7 cellular contexts compared by ENCODE assay signal in genomic region chr6:26521485-26522391, GRCh38. TPM values are rescaled to one million over a fixed set of nuclear protein-coding genes. Genes with fewer than 3 reads are reported as not detected.
DNase-seq lines count a peak whose midpoint lies in the region; ATAC-seq and TF ChIP-seq lines count a peak whose summit lies in the region.

No MANE protein-coding gene starts in this region.

- peak overlapping the region; percentile 85 for H2AFZ ChIP-seq in mesenchymal stem cell (ENCODE audit: low read depth, low read length)

- no peaks in the 10 kb centered on the region for H3K27me3 ChIP-seq in mesenchymal stem cell (ENCODE audit: control insufficient read depth in 1 of 2, insufficient read depth in 1 of 2, low read length in 2 of 2)

- peaks cover 2% of the 10 kb centered on the region for H3K36me3 Mint-ChIP-seq in activated CD8-positive, alpha-beta T cell treated with anti-CD3 and anti-CD28 coated beads for 36 hours (ENCODE audit: low read depth)
- H3K36me3 Mint-ChIP-seq in effector memory CD8-positive, alpha-beta T cell (ENCODE audit: insufficient read depth), result peaks cover 35% of the 10 kb centered on the region

- peaks cover 4% of the 10 kb centered on the region for H3K4me1 ChIP-seq in mesenchymal stem cell (ENCODE audit: control insufficient read depth, insufficient read depth, low read depth, low read length)

- H2AK5ac ChIP-seq in mesenchymal stem cell (ENCODE audit: low read length, severe bottlenecking), result no peak overlapping the region

- peak overlapping the region; percentile 82 for H2BK5ac ChIP-seq in mesenchymal stem cell (ENCODE audit: low read depth, low read length, poor library complexity, severe bottlenecking)

- peak overlapping the region; percentile 67 to 81 for H3K4me3 ChIP-seq in mesenchymal stem cell (ENCODE audit: insufficient read depth in 1 of 2, low read depth in 1 of 2, low read length in 2 of 2)

- H3K4me1 Mint-ChIP-seq in activated CD8-positive, alpha-beta T cell treated with anti-CD3 and anti-CD28 coated beads for 36 hours (ENCODE audit: low read depth), result peaks cover 26% of the 10 kb centered on the region
- peaks cover 22 to 26% of the 10 kb centered on the region in 2 donors for H3K4me1 Mint-ChIP-seq in effector memory CD8-positive, alpha-beta T cell (ENCODE audit: low read depth in 2 of 2)

- H3K27ac ChIP-seq in mesenchymal stem cell (ENCODE audit: low read length, poor library complexity, severe bottlenecking), result peak overlapping the region; percentile 97

- H3K36me3 ChIP-seq in mesenchymal stem cell (ENCODE audit: control insufficient read depth in 1 of 2, insufficient read depth in 2 of 2, low read depth in 1 of 2, low read length in 2 of 2), result no peaks in the 10 kb centered on the region

- peak overlapping the region; percentile 64 to 97 for H3K14ac ChIP-seq in mesenchymal stem cell (ENCODE audit: low read length in 2 of 2)

- CTCF ChIA-PET in activated CD8-positive, alpha-beta T cell treated with anti-CD3 and anti-CD28 coated beads for 36 hours (lab: Charles Lee), result interaction anchor here (0.9 kb wide), 1 partner anchor 12 kb away, joined by 3 read pairs; no protein-coding TSS in a partner anchor

- H3K23ac ChIP-seq in mesenchymal stem cell (ENCODE audit: low read length in 2 of 2), result peak overlapping the region in 1 of 2 experiments; percentile 72

- H3K9me3 Mint-ChIP-seq in activated CD8-positive, alpha-beta T cell treated with anti-CD3 and anti-CD28 coated beads for 36 hours, result no peaks in the 10 kb centered on the region
- no peaks in the 10 kb centered on the region for H3K9me3 Mint-ChIP-seq in effector memory CD8-positive, alpha-beta T cell

- H3K4me2 ChIP-seq in mesenchymal stem cell (ENCODE audit: low read length, poor library complexity, severe bottlenecking), result peak overlapping the region; percentile 70

- H3K27me3 Mint-ChIP-seq in activated CD8-positive, alpha-beta T cell treated with anti-CD3 and anti-CD28 coated beads for 36 hours, result peaks cover 2% of the 10 kb centered on the region
- no peaks in the 10 kb centered on the region for H3K27me3 Mint-ChIP-seq in effector memory CD8-positive, alpha-beta T cell

- peak overlapping the region; percentile 91 for H3K9ac ChIP-seq in mesenchymal stem cell (ENCODE audit: low read length)

- peak overlapping the region; percentile 90 for H3K27ac Mint-ChIP-seq in activated CD8-positive, alpha-beta T cell treated with anti-CD3 and anti-CD28 coated beads for 36 hours
- H3K27ac Mint-ChIP-seq in effector memory CD8-positive, alpha-beta T cell, result peak overlapping the region; percentile 97 to 100

- peak overlapping the region; percentile 35 to 99 for H3K18ac ChIP-seq in mesenchymal stem cell (ENCODE audit: low read depth in 1 of 2, low read length in 2 of 2)

- WGBS in mesenchymal stem cell, result 3% methylated on average over 76 of the region's 76 CpGs

- peaks cover 2% of the 10 kb centered on the region for H3K79me1 ChIP-seq in mesenchymal stem cell (replicated peaks; ENCODE audit: low read length, poor library complexity, severe bottlenecking)

- H3K9me3 ChIP-seq in mesenchymal stem cell (ENCODE audit: control insufficient read depth, low read length), result no peaks in the 10 kb centered on the region

- DNase-seq in NCI-H2171 treated with DMSO at 0.1 percent for 48 hours (lab: John Stamatoyannopoulos, UW) (peak; percentile 81), mesenchymal stem cell (peak; percentile 81)
- peak; percentile 72 for DNase-seq in activated CD8-positive, alpha-beta T cell treated with anti-CD3 and anti-CD28 coated beads for 36 hours
- peak; percentile 55 to 65 (median 58) for DNase-seq in effector memory CD8-positive, alpha-beta T cell
- DNase-seq in stimulated activated CD8-positive, alpha-beta memory T cell treated with anti-CD3 and anti-CD28 coated beads, Interleukin-12 subunit alpha, Interleukin-12 subunit beta, amount 100 ng/mL, for 4 hours (ENCODE audit: low read depth), result peak; percentile 61

- POLR2A ChIA-PET in activated CD8-positive, alpha-beta T cell treated with anti-CD3 and anti-CD28 coated beads for 36 hours (lab: Charles Lee), result interaction anchor here (1.5 to 4.9 kb wide), 3 partner anchors 11 to 48 kb away, joined by 4 to 27 read pairs (median 5); partner anchors contain the start of gene HMGN4

- peak overlapping the region; percentile 79 for H3K4me3 Mint-ChIP-seq in activated CD8-positive, alpha-beta T cell treated with anti-CD3 and anti-CD28 coated beads for 36 hours
- H3K4me3 Mint-ChIP-seq in effector memory CD8-positive, alpha-beta T cell, result peak overlapping the region; percentile 78 to 88

- intact Hi-C loops in activated CD8-positive, alpha-beta T cell treated with anti-CD3 and anti-CD28 coated beads for 36 hours (cut with micrococcal nuclease), result no loop called here

- peak overlapping the region; percentile 87 for H4K8ac ChIP-seq in mesenchymal stem cell (ENCODE audit: low read length)

- ATAC-seq in GM18508 (IDR thresholded peaks at IDR 0.05; ENCODE audit: insufficient read depth, unreplicated experiment) (peak; percentile 34), HG02885 (IDR thresholded peaks at IDR 0.05; ENCODE audit: poor library complexity, unreplicated experiment) (peak; percentile 89)
- ATAC-seq in activated CD8-positive, alpha-beta T cell treated with anti-CD3 and anti-CD28 coated beads for 36 hours, result peak; percentile 79
- peak; percentile 67 for ATAC-seq in effector memory CD8-positive, alpha-beta T cell (replicated peaks)

- peak overlapping the region in 1 of 2 experiments; percentile 72 for H2BK12ac ChIP-seq in mesenchymal stem cell (ENCODE audit: low read length in 2 of 2)

- H3K4ac ChIP-seq in mesenchymal stem cell (ENCODE audit: low read depth in 1 of 2, low read length in 2 of 2), result peak overlapping the region; percentile 72 to 96

- peak; percentile 23 for TF ChIP-seq CTCF in activated CD8-positive, alpha-beta T cell treated with anti-CD3 and anti-CD28 coated beads for 36 hours (IDR thresholded peaks at IDR 0.05)

- peak overlapping the region; percentile 94 for H2BK120ac ChIP-seq in mesenchymal stem cell (ENCODE audit: low read depth, low read length)

- peak overlapping the region; percentile 62 for H2BK15ac ChIP-seq in mesenchymal stem cell (ENCODE audit: low read depth, poor library complexity, severe bottlenecking)

- H4K91ac ChIP-seq in mesenchymal stem cell (ENCODE audit: low read length), result peak overlapping the region; percentile 98

RNA-seq across cellular contexts. Expression of gene HMGN4, which starts 16.4 kb away (rescaled TPM):
- 10 to 100 TPM; 80.2 to 83.3 TPM for total RNA-seq in activated CD8-positive, alpha-beta T cell treated with anti-CD3 and anti-CD28 coated beads for 36 hours
- polyA plus RNA-seq in mesenchymal stem cell (2013, experiment 1 of 2), result 34.2 TPM
- polyA plus RNA-seq in mesenchymal stem cell (2013, experiment 2 of 2), result 32.7 TPM

RNA-seq across cellular contexts. Expression of gene BTN1A1, which starts 21.6 kb away (rescaled TPM):
- under 1 TPM in 1 of 2 experiments, not detected in 1; 0.11 TPM for total RNA-seq in activated CD8-positive, alpha-beta T cell treated with anti-CD3 and anti-CD28 coated beads for 36 hours
- not detected for polyA plus RNA-seq in mesenchymal stem cell (2013, experiment 1 of 2)
- polyA plus RNA-seq in mesenchymal stem cell (2013, experiment 2 of 2), result not detected

Comparison
In these comparisons a context has a peak if more than half of its experiments do, and no peak if none do; other contexts are left out.
1. Peak in every context shown above with its lines: DNase-seq, ATAC-seq, H3K4me3 ChIP-seq and H3K27ac ChIP-seq.
2. ATAC-seq: peak in every context shown above with its lines; median percentile 89 in HG02885; 79 in activated CD8-positive, alpha-beta T cell treated with anti-CD3 and anti-CD28 coated beads for 36 hours; 67 in effector memory CD8-positive, alpha-beta T cell; 34 in GM18508.